In genomic region chr3:116517308-116517707, GRCh38 we compare ENCODE assay signal across 11 cellular contexts.
DNase-seq lines count a peak whose midpoint lies in the region; ATAC-seq and TF ChIP-seq lines count a peak whose summit lies in the region.
"Had no signal": no experiment of that assay in that cellular context is flagged by ENCODE, and none has a peak within 500 bp of the region (broad histone marks: within the 10 kb centered on the region; RNA-seq: fewer than 3 reads in every experiment).

No MANE protein-coding gene starts in this region.

- H3K4me3 Mint-ChIP-seq in Calu3 (ENCODE audit: low read depth, unreplicated experiment), result no peak overlapping the region
- H3K4me3 Mint-ChIP-seq in naive thymus-derived CD8-positive, alpha-beta T cell, result no peak overlapping the region

- no TSS peak for BruUV-seq in Calu3 (replicated peaks; lab: Mats Ljungman, UMichigan)

- no peaks in the 10 kb centered on the region for H4K20me1 ChIP-seq in OCI-LY3 (ENCODE audit: insufficient read depth, low read length)

- H3K27ac ChIP-seq in OCI-LY3 (ENCODE audit: low read length) (no peak overlapping the region), left lung (no peak overlapping the region)

- peak; percentile 69 for ATAC-seq in GM19395 (IDR thresholded peaks at IDR 0.05; ENCODE audit: unreplicated experiment)
- no peak for ATAC-seq in GM21576 (IDR thresholded peaks at IDR 0.05; ENCODE audit: unreplicated experiment)
- ATAC-seq in naive thymus-derived CD8-positive, alpha-beta T cell, result no peak
- no peak for ATAC-seq in GM18505 (IDR thresholded peaks at IDR 0.05; ENCODE audit: unreplicated experiment)
- ATAC-seq in left lung, result no peak

- no peaks in the 10 kb centered on the region for H3K27me3 Mint-ChIP-seq in Calu3 (ENCODE audit: unreplicated experiment)
- H3K27me3 Mint-ChIP-seq in naive thymus-derived CD8-positive, alpha-beta T cell, result no peaks in the 10 kb centered on the region

- H3K27ac Mint-ChIP-seq in Calu3 (ENCODE audit: unreplicated experiment), result no peak overlapping the region
- H3K27ac Mint-ChIP-seq in naive thymus-derived CD8-positive, alpha-beta T cell, result no peak overlapping the region

- H2AFZ ChIP-seq in OCI-LY3 (ENCODE audit: low read depth, low read length), result no peak overlapping the region

- H3K4me1 ChIP-seq in OCI-LY3 (ENCODE audit: low read length) (no peaks in the 10 kb centered on the region), left lung (no peaks in the 10 kb centered on the region)

- H3K79me2 ChIP-seq in OCI-LY3 (ENCODE audit: low read length), result no peaks in the 10 kb centered on the region

- POLR2A ChIA-PET in naive thymus-derived CD8-positive, alpha-beta T cell (lab: Charles Lee), result no interaction called here

- TF ChIP-seq CTCF in Calu3 (IDR thresholded peaks at IDR 0.05; ENCODE audit: unreplicated experiment) (no peak), OCI-LY3 (IDR thresholded peaks at IDR 0.05; ENCODE audit: low read depth, low read length) (peak; percentile 50), foreskin fibroblast (IDR thresholded peaks at IDR 0.05; ENCODE audit: low read depth, low read length) (peak; percentile 25), left lung (IDR thresholded peaks at IDR 0.05) (peak in 1 of 2 donors; percentile 27)

- no peaks in the 10 kb centered on the region for H3K27me3 ChIP-seq in OCI-LY3 (ENCODE audit: low read depth, low read length)
- H3K27me3 ChIP-seq in left lung, result no peaks in the 10 kb centered on the region

- DNase-seq in Calu3 (peak; percentile 3), foreskin fibroblast (peak in 1 of 2 donors; percentile 23), left lung (no peak)
- DNase-seq in naive thymus-derived CD8-positive, alpha-beta T cell, result no peak
- DNase-seq: activated CD8-positive, alpha-beta memory T cell treated with anti-CD3 and anti-CD28 coated beads, Interleukin-2, amount 50 U/mL, for 4 hours; effector CD4-positive, alpha-beta T cell; stimulated activated CD4-positive, alpha-beta T cell treated with anti-CD3 and anti-CD28 coated beads, Interleukin-12 subunit alpha, Interleukin-12 subunit beta, amount 100 ng/mL, for 4 hours had no signal

- no peaks in the 10 kb centered on the region for H3K36me3 ChIP-seq in OCI-LY3 (replicated peaks; ENCODE audit: low read depth, low read length)
- no peaks in the 10 kb centered on the region for H3K36me3 ChIP-seq in left lung

- H3K4me2 ChIP-seq in OCI-LY3 (ENCODE audit: low read length), result no peak overlapping the region

- no peak overlapping the region for H3K9ac ChIP-seq in OCI-LY3 (ENCODE audit: low read length)

- intact Hi-C loops in Calu3 (cut with micrococcal nuclease; ENCODE audit: unreplicated experiment) (loop anchor here (1.0 kb wide), 1 partner anchor 377 kb away; no protein-coding TSS in a partner anchor), left lung (cut with DNase I) (no loop called here)

- H3K4me3 ChIP-seq in OCI-LY3 (ENCODE audit: low read length) (no peak overlapping the region), foreskin fibroblast (ENCODE audit: low read depth in 1 of 2, low read length in 2 of 2) (no peak overlapping the region), left lung (no peak overlapping the region)

- CTCF ChIA-PET in Calu3 (lab: Charles Lee), result no interaction called here

- TF ChIP-seq POLR2A in GM18505 (IDR thresholded peaks at IDR 0.05; ENCODE audit: borderline replicate concordance, extremely low read depth, insufficient read depth, insufficient read length), result no peak

- no peaks in the 10 kb centered on the region for H3K9me3 ChIP-seq in OCI-LY3 (ENCODE audit: insufficient read depth, low read length)
- peaks cover 0 to 6% of the 10 kb centered on the region in 2 donors for H3K9me3 ChIP-seq in left lung

- H3K9me3 Mint-ChIP-seq in Calu3 (ENCODE audit: low read depth, unreplicated experiment), result no peaks in the 10 kb centered on the region
- H3K9me3 Mint-ChIP-seq in naive thymus-derived CD8-positive, alpha-beta T cell, result peaks cover 0 to 19% (median 6%) of the 10 kb centered on the region in 9 donors

- H3K4me1 Mint-ChIP-seq in Calu3 (ENCODE audit: low read depth, unreplicated experiment), result no peaks in the 10 kb centered on the region
- no peaks in the 10 kb centered on the region for H3K4me1 Mint-ChIP-seq in naive thymus-derived CD8-positive, alpha-beta T cell

- H3K36me3 Mint-ChIP-seq in Calu3 (ENCODE audit: insufficient read depth, unreplicated experiment), result no peaks in the 10 kb centered on the region
- H3K36me3 Mint-ChIP-seq in naive thymus-derived CD8-positive, alpha-beta T cell, result peaks cover 0 to 8% (median 0%) of the 10 kb centered on the region in 3 donors
